16 cellular contexts compared by ENCODE assay signal in genomic region chr13:97245011-97245410, GRCh38. TPM values are rescaled to one million over a fixed set of nuclear protein-coding genes. Genes with fewer than 3 reads are reported as not detected.
A peak's percentile ranks its signal among the peaks of the same experiment; 100 is the strongest.
DNase-seq lines count a peak whose midpoint lies in the region; ATAC-seq and TF ChIP-seq lines count a peak whose summit lies in the region.
"Had no signal": no experiment of that assay in that cellular context is flagged by ENCODE, and none has a peak within 500 bp of the region (broad histone marks: within the 10 kb centered on the region; RNA-seq: fewer than 3 reads in every experiment).

No MANE protein-coding gene starts in this region.

- intact Hi-C loops in ascending aorta (cut with DNase I) = no loop called here
- intact Hi-C loops in tibial artery (cut with DNase I; ENCODE audit: low total_unique reads) = no loop called here

- no peaks in the 10 kb centered on the region for H3K27me3 Mint-ChIP-seq in osteocyte (ENCODE audit: unreplicated experiment)
- H3K27me3 Mint-ChIP-seq: activated CD4-positive, alpha-beta memory T cell treated with anti-CD3 and anti-CD28 coated beads, Interleukin-2, amount 10 ng/mL, durations not matched to agents 7 days and 5 days; activated naive CD8-positive, alpha-beta T cell treated with anti-CD3 and anti-CD28 coated beads for 36 hours had no signal

- TF ChIP-seq EP300 in gastroesophageal sphincter (IDR thresholded peaks at IDR 0.05) = no peak

- no peaks in the 10 kb centered on the region for H3K9me3 Mint-ChIP-seq in osteocyte (ENCODE audit: unreplicated experiment)
- H3K9me3 Mint-ChIP-seq: activated CD4-positive, alpha-beta memory T cell treated with anti-CD3 and anti-CD28 coated beads, Interleukin-2, amount 10 ng/mL, durations not matched to agents 7 days and 5 days; activated T-cell treated with anti-CD3 and anti-CD28 coated beads, Interleukin-2, amount 50 U/mL, for 4 hours had no signal

- in situ Hi-C loops in HAP-1 (cut with MboI; ENCODE audit: low sequenced_read_pairs) = no loop called here

- H3K27ac ChIP-seq in ascending aorta (peak overlapping the region; percentile 71 to 73), gastroesophageal sphincter (peak overlapping the region; percentile 79 to 87 (median 84)), tibial artery (peak overlapping the region; percentile 62 to 68)
- H3K27ac ChIP-seq: cardiac muscle cell, neutrophil had no signal

- peak overlapping the region in 1 of 2 donors; percentile 11 for H3K4me3 ChIP-seq in ascending aorta
- no peak overlapping the region for H3K4me3 ChIP-seq in gastroesophageal sphincter
- H3K4me3 ChIP-seq in tibial artery = no peak overlapping the region
- H3K4me3 ChIP-seq in HAP-1 = no peak overlapping the region
- H3K4me3 ChIP-seq: cardiac muscle cell had no signal

- no peak for TF ChIP-seq POLR2A in gastroesophageal sphincter (IDR thresholded peaks at IDR 0.05)

- H3K4me1 Mint-ChIP-seq in osteocyte (ENCODE audit: unreplicated experiment) = peaks cover 84% of the 10 kb centered on the region

- H3K4me3 Mint-ChIP-seq in osteocyte (ENCODE audit: unreplicated experiment) = no peak overlapping the region
- H3K4me3 Mint-ChIP-seq: activated CD4-positive, alpha-beta memory T cell treated with anti-CD3 and anti-CD28 coated beads, Interleukin-2, amount 10 ng/mL, durations not matched to agents 7 days and 5 days; activated naive CD8-positive, alpha-beta T cell treated with anti-CD3 and anti-CD28 coated beads for 36 hours; activated T-cell treated with anti-CD3 and anti-CD28 coated beads, Interleukin-2, amount 50 U/mL, for 4 hours had no signal

- no peaks in the 10 kb centered on the region for H3K27me3 ChIP-seq in ascending aorta
- no peaks in the 10 kb centered on the region for H3K27me3 ChIP-seq in gastroesophageal sphincter
- no peaks in the 10 kb centered on the region for H3K27me3 ChIP-seq in tibial artery
- H3K27me3 ChIP-seq in HAP-1 (ENCODE audit: low read depth) = no peaks in the 10 kb centered on the region
- H3K27me3 ChIP-seq: cardiac muscle cell had no signal

- no peak for TF ChIP-seq CTCF in ascending aorta (IDR thresholded peaks at IDR 0.05)
- no peak for TF ChIP-seq CTCF in gastroesophageal sphincter (IDR thresholded peaks at IDR 0.05)
- no peak for TF ChIP-seq CTCF in osteocyte (IDR thresholded peaks at IDR 0.05)
- TF ChIP-seq CTCF in tibial artery (IDR thresholded peaks at IDR 0.05) = no peak

- peaks cover 5 to 51% of the 10 kb centered on the region in 2 donors for H3K4me1 ChIP-seq in ascending aorta
- peaks cover 49 to 100% (median 63%) of the 10 kb centered on the region in 3 donors for H3K4me1 ChIP-seq in gastroesophageal sphincter
- H3K4me1 ChIP-seq in tibial artery = peaks cover 0 to 99% (median 37%) of the 10 kb centered on the region in 4 donors
- peaks cover 45% of the 10 kb centered on the region for H3K4me1 ChIP-seq in HAP-1

- peak overlapping the region; percentile 75 for H3K27ac Mint-ChIP-seq in osteocyte (ENCODE audit: unreplicated experiment)
- H3K27ac Mint-ChIP-seq: activated CD4-positive, alpha-beta memory T cell treated with anti-CD3 and anti-CD28 coated beads, Interleukin-2, amount 10 ng/mL, durations not matched to agents 7 days and 5 days; activated naive CD8-positive, alpha-beta T cell treated with anti-CD3 and anti-CD28 coated beads for 36 hours had no signal

- DNase-seq in ascending aorta (ENCODE audit: low spot score in 2 of 2) = no peak
- no peak for DNase-seq in osteocyte (ENCODE audit: extremely low spot score, unreplicated experiment)
- DNase-seq in tibial artery = no peak
- DNase-seq in HAP-1 (ENCODE audit: low spot score in 2 of 2) = no peak
- DNase-seq in stimulated activated CD4-positive, alpha-beta T cell treated with anti-CD3 and anti-CD28 coated beads, Interleukin-4, amount 100 ng/mL, for 24 hours = no peak
- DNase-seq in NCI-H1105 (lab: John Stamatoyannopoulos, UW) = no peak
- DNase-seq: activated CD4-positive, alpha-beta memory T cell treated with anti-CD3 and anti-CD28 coated beads, Interleukin-2, amount 10 ng/mL, durations not matched to agents 7 days and 5 days; activated naive CD8-positive, alpha-beta T cell treated with anti-CD3 and anti-CD28 coated beads for 36 hours; activated T-cell treated with anti-CD3 and anti-CD28 coated beads, Interleukin-2, amount 50 U/mL, for 4 hours; GDM1; NCI-H1436 treated with DMSO at 0.1 percent for 48 hours; small intestine; SW 1271 had no signal

- no peak for ATAC-seq in gastroesophageal sphincter
- ATAC-seq: activated T-cell treated with anti-CD3 and anti-CD28 coated beads, Interleukin-2, amount 50 U/mL, for 4 hours had no signal

- no peaks in the 10 kb centered on the region for H3K36me3 ChIP-seq in ascending aorta
- H3K36me3 ChIP-seq in gastroesophageal sphincter = no peaks in the 10 kb centered on the region
- H3K36me3 ChIP-seq in tibial artery = no peaks in the 10 kb centered on the region
- no peaks in the 10 kb centered on the region for H3K36me3 ChIP-seq in HAP-1 (replicated peaks)
- H3K36me3 ChIP-seq: cardiac muscle cell, neutrophil had no signal

- H3K9me3 ChIP-seq in ascending aorta (no peaks in the 10 kb centered on the region), gastroesophageal sphincter (no peaks in the 10 kb centered on the region), tibial artery (no peaks in the 10 kb centered on the region), HAP-1 (no peaks in the 10 kb centered on the region)
- H3K9me3 ChIP-seq: neutrophil had no signal

- H3K36me3 Mint-ChIP-seq in osteocyte (ENCODE audit: unreplicated experiment) = no peaks in the 10 kb centered on the region

RNA-seq across cellular contexts. Expression of gene MBNL2, which starts 22.9 kb away (rescaled TPM):
- total RNA-seq in ascending aorta = 38.7 TPM
- total RNA-seq in gastroesophageal sphincter = 100 to 1,000 TPM; 113 to 129 (median 118) TPM
- total RNA-seq in osteocyte = 66.6 and 71.8 TPM in 2 replicates
